ENCODE assay signal across 1 cellular context in genomic region chr2:199911052-199911876, GRCh38.
A peak's percentile ranks its signal among the peaks of the same experiment; 100 is the strongest.
TF ChIP-seq lines count a peak whose summit lies in the region.

C2orf69 (plus strand) TSS chr2:199911293; CDS start chr2:199911439, 146 bp downstream.

TF ChIP-seq in HepG2, 621 proteins besides CTCF, POLR2A, EP300 and RAD21 (continued from another document and continues in another):
- TF ChIP-seq, protein P1, sequence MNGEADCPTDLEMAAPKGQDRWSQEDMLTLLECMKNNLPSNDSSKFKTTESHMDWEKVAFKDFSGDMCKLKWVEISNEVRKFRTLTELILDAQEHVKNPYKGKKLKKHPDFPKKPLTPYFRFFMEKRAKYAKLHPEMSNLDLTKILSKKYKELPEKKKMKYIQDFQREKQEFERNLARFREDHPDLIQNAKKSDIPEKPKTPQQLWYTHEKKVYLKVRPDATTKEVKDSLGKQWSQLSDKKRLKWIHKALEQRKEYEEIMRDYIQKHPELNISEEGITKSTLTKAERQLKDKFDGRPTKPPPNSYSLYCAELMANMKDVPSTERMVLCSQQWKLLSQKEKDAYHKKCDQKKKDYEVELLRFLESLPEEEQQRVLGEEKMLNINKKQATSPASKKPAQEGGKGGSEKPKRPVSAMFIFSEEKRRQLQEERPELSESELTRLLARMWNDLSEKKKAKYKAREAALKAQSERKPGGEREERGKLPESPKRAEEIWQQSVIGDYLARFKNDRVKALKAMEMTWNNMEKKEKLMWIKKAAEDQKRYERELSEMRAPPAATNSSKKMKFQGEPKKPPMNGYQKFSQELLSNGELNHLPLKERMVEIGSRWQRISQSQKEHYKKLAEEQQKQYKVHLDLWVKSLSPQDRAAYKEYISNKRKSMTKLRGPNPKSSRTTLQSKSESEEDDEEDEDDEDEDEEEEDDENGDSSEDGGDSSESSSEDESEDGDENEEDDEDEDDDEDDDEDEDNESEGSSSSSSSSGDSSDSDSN (CRISPR knock-in tag; IDR thresholded peaks at IDR 0.05): peak; percentile 100
- no peak for TF ChIP-seq ZNF652 (CRISPR knock-in tag; IDR thresholded peaks at IDR 0.05; ENCODE audit: borderline replicate concordance, low read depth)
- TF ChIP-seq NR2F1 (CRISPR knock-in tag; IDR thresholded peaks at IDR 0.05): no peak
- peak; percentile 73 for TF ChIP-seq ZMYM3 (CRISPR knock-in tag; IDR thresholded peaks at IDR 0.05)
- no peak for TF ChIP-seq RORA (CRISPR knock-in tag; IDR thresholded peaks at IDR 0.05)
- TF ChIP-seq ARHGAP35 (CRISPR knock-in tag; IDR thresholded peaks at IDR 0.05; ENCODE audit: borderline replicate concordance): peak; percentile 74
- peak; percentile 96 for TF ChIP-seq POLR2G (IDR thresholded peaks at IDR 0.05; ENCODE audit: low read depth, low read length)
- TF ChIP-seq MATR3 (CRISPR knock-in tag; IDR thresholded peaks at IDR 0.05): no peak
- TF ChIP-seq NFE2L1 (CRISPR knock-in tag; IDR thresholded peaks at IDR 0.05; ENCODE audit: borderline replicate concordance): no peak
- no peak for TF ChIP-seq IRF1 (CRISPR knock-in tag; IDR thresholded peaks at IDR 0.05; ENCODE audit: low read depth)
- TF ChIP-seq SNAPC2 (CRISPR knock-in tag; IDR thresholded peaks at IDR 0.05): peak; percentile 92; the same call in 1 of the 2 replicates
- no peak for TF ChIP-seq TSC22D2 (CRISPR knock-in tag; IDR thresholded peaks at IDR 0.05; ENCODE audit: borderline replicate concordance)
- peak; percentile 71; the same call in 1 of the 2 replicates for TF ChIP-seq ZNF354B (CRISPR knock-in tag; IDR thresholded peaks at IDR 0.05)
- TF ChIP-seq, protein P2, sequence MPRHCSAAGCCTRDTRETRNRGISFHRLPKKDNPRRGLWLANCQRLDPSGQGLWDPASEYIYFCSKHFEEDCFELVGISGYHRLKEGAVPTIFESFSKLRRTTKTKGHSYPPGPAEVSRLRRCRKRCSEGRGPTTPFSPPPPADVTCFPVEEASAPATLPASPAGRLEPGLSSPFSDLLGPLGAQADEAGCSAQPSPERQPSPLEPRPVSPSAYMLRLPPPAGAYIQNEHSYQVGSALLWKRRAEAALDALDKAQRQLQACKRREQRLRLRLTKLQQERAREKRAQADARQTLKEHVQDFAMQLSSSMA (CRISPR knock-in tag; IDR thresholded peaks at IDR 0.05): peak; percentile 81
- peak; percentile 87 for TF ChIP-seq POLR2AphosphoS5 (IDR thresholded peaks at IDR 0.05; ENCODE audit: low read depth, low read length)
- TF ChIP-seq ZMAT5 (CRISPR knock-in tag; IDR thresholded peaks at IDR 0.05; ENCODE audit: borderline replicate concordance, low read depth): no peak
- peak; percentile 98 for TF ChIP-seq ZSCAN31 (CRISPR knock-in tag; IDR thresholded peaks at IDR 0.05; ENCODE audit: low read depth)
- TF ChIP-seq KDM2A (CRISPR knock-in tag; IDR thresholded peaks at IDR 0.05; ENCODE audit: borderline replicate concordance, low read depth): peak; percentile 93
- TF ChIP-seq HNRNPH1 (optimal IDR thresholded peaks at IDR 0.05; ENCODE audit: low read depth, low read length): no peak
- 0 out of 2 replicates have a peak, but pooled peaks have one; percentile 30 for TF ChIP-seq FOXJ3 (CRISPR knock-in tag; IDR thresholded peaks at IDR 0.05; ENCODE audit: borderline replicate concordance)
- peak; percentile 43 for TF ChIP-seq PHF5A (CRISPR knock-in tag; IDR thresholded peaks at IDR 0.05; ENCODE audit: low read depth, unreplicated experiment)
- TF ChIP-seq TGIF2 (CRISPR knock-in tag; IDR thresholded peaks at IDR 0.05): peak; percentile 99
- TF ChIP-seq, protein P3, sequence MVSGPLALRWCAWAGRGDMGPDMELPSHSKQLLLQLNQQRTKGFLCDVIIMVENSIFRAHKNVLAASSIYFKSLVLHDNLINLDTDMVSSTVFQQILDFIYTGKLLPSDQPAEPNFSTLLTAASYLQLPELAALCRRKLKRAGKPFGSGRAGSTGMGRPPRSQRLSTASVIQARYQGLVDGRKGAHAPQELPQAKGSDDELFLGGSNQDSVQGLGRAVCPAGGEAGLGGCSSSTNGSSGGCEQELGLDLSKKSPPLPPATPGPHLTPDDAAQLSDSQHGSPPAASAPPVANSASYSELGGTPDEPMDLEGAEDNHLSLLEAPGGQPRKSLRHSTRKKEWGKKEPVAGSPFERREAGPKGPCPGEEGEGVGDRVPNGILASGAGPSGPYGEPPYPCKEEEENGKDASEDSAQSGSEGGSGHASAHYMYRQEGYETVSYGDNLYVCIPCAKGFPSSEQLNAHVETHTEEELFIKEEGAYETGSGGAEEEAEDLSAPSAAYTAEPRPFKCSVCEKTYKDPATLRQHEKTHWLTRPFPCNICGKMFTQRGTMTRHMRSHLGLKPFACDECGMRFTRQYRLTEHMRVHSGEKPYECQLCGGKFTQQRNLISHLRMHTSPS (CRISPR knock-in tag; IDR thresholded peaks at IDR 0.05; ENCODE audit: low read depth): peak; percentile 48; the same call in 1 of the 2 replicates
- TF ChIP-seq, protein P4, sequence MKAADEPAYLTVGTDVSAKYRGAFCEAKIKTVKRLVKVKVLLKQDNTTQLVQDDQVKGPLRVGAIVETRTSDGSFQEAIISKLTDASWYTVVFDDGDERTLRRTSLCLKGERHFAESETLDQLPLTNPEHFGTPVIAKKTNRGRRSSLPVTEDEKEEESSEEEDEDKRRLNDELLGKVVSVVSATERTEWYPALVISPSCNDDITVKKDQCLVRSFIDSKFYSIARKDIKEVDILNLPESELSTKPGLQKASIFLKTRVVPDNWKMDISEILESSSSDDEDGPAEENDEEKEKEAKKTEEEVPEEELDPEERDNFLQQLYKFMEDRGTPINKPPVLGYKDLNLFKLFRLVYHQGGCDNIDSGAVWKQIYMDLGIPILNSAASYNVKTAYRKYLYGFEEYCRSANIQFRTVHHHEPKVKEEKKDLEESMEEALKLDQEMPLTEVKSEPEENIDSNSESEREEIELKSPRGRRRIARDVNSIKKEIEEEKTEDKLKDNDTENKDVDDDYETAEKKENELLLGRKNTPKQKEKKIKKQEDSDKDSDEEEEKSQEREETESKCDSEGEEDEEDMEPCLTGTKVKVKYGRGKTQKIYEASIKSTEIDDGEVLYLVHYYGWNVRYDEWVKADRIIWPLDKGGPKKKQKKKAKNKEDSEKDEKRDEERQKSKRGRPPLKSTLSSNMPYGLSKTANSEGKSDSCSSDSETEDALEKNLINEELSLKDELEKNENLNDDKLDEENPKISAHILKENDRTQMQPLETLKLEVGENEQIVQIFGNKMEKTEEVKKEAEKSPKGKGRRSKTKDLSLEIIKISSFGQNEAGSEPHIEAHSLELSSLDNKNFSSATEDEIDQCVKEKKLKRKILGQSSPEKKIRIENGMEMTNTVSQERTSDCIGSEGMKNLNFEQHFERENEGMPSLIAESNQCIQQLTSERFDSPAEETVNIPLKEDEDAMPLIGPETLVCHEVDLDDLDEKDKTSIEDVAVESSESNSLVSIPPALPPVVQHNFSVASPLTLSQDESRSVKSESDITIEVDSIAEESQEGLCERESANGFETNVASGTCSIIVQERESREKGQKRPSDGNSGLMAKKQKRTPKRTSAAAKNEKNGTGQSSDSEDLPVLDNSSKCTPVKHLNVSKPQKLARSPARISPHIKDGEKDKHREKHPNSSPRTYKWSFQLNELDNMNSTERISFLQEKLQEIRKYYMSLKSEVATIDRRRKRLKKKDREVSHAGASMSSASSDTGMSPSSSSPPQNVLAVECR (CRISPR knock-in tag; IDR thresholded peaks at IDR 0.05; ENCODE audit: borderline replicate concordance): peak; percentile 98
- peak; percentile 85 for TF ChIP-seq ZC3H13 (CRISPR knock-in tag; IDR thresholded peaks at IDR 0.05)
- no peak for TF ChIP-seq FOXA1 (IDR thresholded peaks at IDR 0.05)
- TF ChIP-seq FOXA1 (CRISPR knock-in tag; IDR thresholded peaks at IDR 0.05): no peak
- no peak for TF ChIP-seq ZNF577 (CRISPR knock-in tag; IDR thresholded peaks at IDR 0.05; ENCODE audit: borderline replicate concordance, low read depth)
- peak; percentile 65; the same call in 1 of the 2 replicates for TF ChIP-seq HIVEP1 (CRISPR knock-in tag; IDR thresholded peaks at IDR 0.05)
- TF ChIP-seq ZNF672 (CRISPR knock-in tag; IDR thresholded peaks at IDR 0.05): no peak
- no peak for TF ChIP-seq USF2 (IDR thresholded peaks at IDR 0.05; ENCODE audit: low read depth, low read length)
- no peak; the same call in 1 of the 2 replicates for TF ChIP-seq USF2 (CRISPR knock-in tag; IDR thresholded peaks at IDR 0.05; ENCODE audit: borderline replicate concordance)
- TF ChIP-seq ONECUT2 (CRISPR knock-in tag; IDR thresholded peaks at IDR 0.05): peak; percentile 43; the same call in 1 of the 2 replicates
- no peak for TF ChIP-seq ZNF282 (IDR thresholded peaks at IDR 0.05; ENCODE audit: partially characterized antibody)
- peak; percentile 95 for TF ChIP-seq ATF7-NPFF (CRISPR knock-in tag; IDR thresholded peaks at IDR 0.05; ENCODE audit: low read depth)
- no peak for TF ChIP-seq NBN (conservative IDR thresholded peaks at IDR 0.05)
- no peak for TF ChIP-seq TRIM24 (CRISPR knock-in tag; IDR thresholded peaks at IDR 0.05)
- TF ChIP-seq ZNF703 (CRISPR knock-in tag; IDR thresholded peaks at IDR 0.05; ENCODE audit: borderline replicate concordance): peak; percentile 71; the same call in 1 of the 2 replicates
- peak; percentile 53 for TF ChIP-seq DRAP1 (CRISPR knock-in tag; IDR thresholded peaks at IDR 0.05)
- TF ChIP-seq, protein P5, sequence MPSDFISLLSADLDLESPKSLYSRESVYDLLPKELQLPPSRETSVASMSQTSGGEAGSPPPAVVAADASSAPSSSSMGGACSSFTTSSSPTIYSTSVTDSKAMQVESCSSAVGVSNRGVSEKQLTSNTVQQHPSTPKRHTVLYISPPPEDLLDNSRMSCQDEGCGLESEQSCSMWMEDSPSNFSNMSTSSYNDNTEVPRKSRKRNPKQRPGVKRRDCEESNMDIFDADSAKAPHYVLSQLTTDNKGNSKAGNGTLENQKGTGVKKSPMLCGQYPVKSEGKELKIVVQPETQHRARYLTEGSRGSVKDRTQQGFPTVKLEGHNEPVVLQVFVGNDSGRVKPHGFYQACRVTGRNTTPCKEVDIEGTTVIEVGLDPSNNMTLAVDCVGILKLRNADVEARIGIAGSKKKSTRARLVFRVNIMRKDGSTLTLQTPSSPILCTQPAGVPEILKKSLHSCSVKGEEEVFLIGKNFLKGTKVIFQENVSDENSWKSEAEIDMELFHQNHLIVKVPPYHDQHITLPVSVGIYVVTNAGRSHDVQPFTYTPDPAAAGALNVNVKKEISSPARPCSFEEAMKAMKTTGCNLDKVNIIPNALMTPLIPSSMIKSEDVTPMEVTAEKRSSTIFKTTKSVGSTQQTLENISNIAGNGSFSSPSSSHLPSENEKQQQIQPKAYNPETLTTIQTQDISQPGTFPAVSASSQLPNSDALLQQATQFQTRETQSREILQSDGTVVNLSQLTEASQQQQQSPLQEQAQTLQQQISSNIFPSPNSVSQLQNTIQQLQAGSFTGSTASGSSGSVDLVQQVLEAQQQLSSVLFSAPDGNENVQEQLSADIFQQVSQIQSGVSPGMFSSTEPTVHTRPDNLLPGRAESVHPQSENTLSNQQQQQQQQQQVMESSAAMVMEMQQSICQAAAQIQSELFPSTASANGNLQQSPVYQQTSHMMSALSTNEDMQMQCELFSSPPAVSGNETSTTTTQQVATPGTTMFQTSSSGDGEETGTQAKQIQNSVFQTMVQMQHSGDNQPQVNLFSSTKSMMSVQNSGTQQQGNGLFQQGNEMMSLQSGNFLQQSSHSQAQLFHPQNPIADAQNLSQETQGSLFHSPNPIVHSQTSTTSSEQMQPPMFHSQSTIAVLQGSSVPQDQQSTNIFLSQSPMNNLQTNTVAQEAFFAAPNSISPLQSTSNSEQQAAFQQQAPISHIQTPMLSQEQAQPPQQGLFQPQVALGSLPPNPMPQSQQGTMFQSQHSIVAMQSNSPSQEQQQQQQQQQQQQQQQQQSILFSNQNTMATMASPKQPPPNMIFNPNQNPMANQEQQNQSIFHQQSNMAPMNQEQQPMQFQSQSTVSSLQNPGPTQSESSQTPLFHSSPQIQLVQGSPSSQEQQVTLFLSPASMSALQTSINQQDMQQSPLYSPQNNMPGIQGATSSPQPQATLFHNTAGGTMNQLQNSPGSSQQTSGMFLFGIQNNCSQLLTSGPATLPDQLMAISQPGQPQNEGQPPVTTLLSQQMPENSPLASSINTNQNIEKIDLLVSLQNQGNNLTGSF (CRISPR knock-in tag; IDR thresholded peaks at IDR 0.05): peak; percentile 90
- TF ChIP-seq MAFG (CRISPR knock-in tag; IDR thresholded peaks at IDR 0.05): no peak
- TF ChIP-seq HOXA3 (CRISPR knock-in tag; IDR thresholded peaks at IDR 0.05): peak; percentile 97
